Comparison of ENCODE assay signal across 10 cellular contexts in genomic region chr12:106300761-106301160, GRCh38. TPM values are rescaled to one million over a fixed set of nuclear protein-coding genes. Genes with fewer than 3 reads are reported as not detected.
DNase-seq lines count a peak whose midpoint lies in the region; ATAC-seq and TF ChIP-seq lines count a peak whose summit lies in the region.
"Had no signal": no experiment of that assay in that cellular context is flagged by ENCODE, and none has a peak within 500 bp of the region (broad histone marks: within the 10 kb centered on the region; RNA-seq: fewer than 3 reads in every experiment).

No MANE protein-coding gene starts in this region.

- ATAC-seq in right cardiac atrium: no peak

- peaks cover 34% of the 10 kb centered on the region for H3K4me1 Mint-ChIP-seq in T-helper 2 cell treated with Interferon-gamma antibody and Interleukin-4, amounts not matched to agents 5 μg/mL and 100 μg/mL, for 36 hours (ENCODE audit: low read depth)

- H3K27me3 ChIP-seq in right cardiac atrium (ENCODE audit: control insufficient read depth, insufficient read depth) (no peaks in the 10 kb centered on the region), spleen (replicated peaks in 1 of 7) (no peaks in the 10 kb centered on the region), testis (no peaks in the 10 kb centered on the region)

- H3K4me1 ChIP-seq in right cardiac atrium (ENCODE audit: control insufficient read depth, insufficient read depth, low read length): peaks cover 6% of the 10 kb centered on the region
- H3K4me1 ChIP-seq in spleen: peaks cover 7 to 44% (median 34%) of the 10 kb centered on the region in 6 donors
- peaks cover 23% of the 10 kb centered on the region for H3K4me1 ChIP-seq in testis

- intact Hi-C loops in right cardiac atrium (cut with DNase I): loop anchor here in 1 of 4 donors (5.0 kb wide), 1 partner anchor 53 kb away; the partner anchor contains the start of gene CKAP4
- intact Hi-C loops in spleen (cut with DNase I; ENCODE audit: low total_unique reads): loop anchor here (10.0 kb wide), 1 partner anchor 54 kb away; the partner anchor contains the start of gene POLR3B
- intact Hi-C loops in testis (cut with DNase I; ENCODE audit: low total_unique reads): no loop called here
- intact Hi-C loops in posterior vena cava (cut with DNase I): loop anchor here in 1 of 2 donors (10.0 kb wide), 1 partner anchor 56 kb away; the partner anchor contains the start of gene CKAP4

- no peaks in the 10 kb centered on the region for H3K36me3 Mint-ChIP-seq in T-helper 2 cell treated with Interferon-gamma antibody and Interleukin-4, amounts not matched to agents 5 μg/mL and 100 μg/mL, for 36 hours (ENCODE audit: low read depth)

- no peak for TF ChIP-seq CTCF in spleen (IDR thresholded peaks at IDR 0.05 in 8 of 11, conservative IDR thresholded peaks at IDR 0.05 in 3 of 11)
- TF ChIP-seq CTCF in testis (IDR thresholded peaks at IDR 0.05): no peak

- TF ChIP-seq POLR2A in spleen (IDR thresholded peaks at IDR 0.05) (no peak), testis (IDR thresholded peaks at IDR 0.05) (no peak)

- H3K27me3 Mint-ChIP-seq in T-helper 2 cell treated with Interferon-gamma antibody and Interleukin-4, amounts not matched to agents 5 μg/mL and 100 μg/mL, for 36 hours (ENCODE audit: low read depth): no peaks in the 10 kb centered on the region

- WGBS in right cardiac atrium: 32% methylated on average over 1 of the region's 1 CpG
- WGBS in spleen, 5 donors: 68 to 87% (median 79%) methylated on average over 1 of the region's 1 CpG
- 25 to 50% methylated on average over 1 of the region's 1 CpG for WGBS in testis, 2 donors

- H3K9me3 Mint-ChIP-seq in T-helper 2 cell treated with Interferon-gamma antibody and Interleukin-4, amounts not matched to agents 5 μg/mL and 100 μg/mL, for 36 hours: no peaks in the 10 kb centered on the region

- no peaks in the 10 kb centered on the region for H3K36me3 ChIP-seq in SK-N-MC (ENCODE audit: insufficient read depth, low read length)
- no peaks in the 10 kb centered on the region for H3K36me3 ChIP-seq in spleen
- no peaks in the 10 kb centered on the region for H3K36me3 ChIP-seq in testis (ENCODE audit: low read depth, missing control alignments)

- no peaks in the 10 kb centered on the region for H3K9me3 ChIP-seq in SK-N-MC (ENCODE audit: low read depth, low read length)
- H3K9me3 ChIP-seq in right cardiac atrium (ENCODE audit: control insufficient read depth, low read length): no peaks in the 10 kb centered on the region
- no peaks in the 10 kb centered on the region for H3K9me3 ChIP-seq in spleen
- no peaks in the 10 kb centered on the region for H3K9me3 ChIP-seq in testis

- H3K4me3 ChIP-seq in SK-N-MC: 0 out of 2 replicates have a peak overlapping the region, but pooled peaks have one; percentile 81
- H3K4me3 ChIP-seq in right cardiac atrium (ENCODE audit: low read length): no peak overlapping the region
- H3K4me3 ChIP-seq in spleen: no peak overlapping the region
- no peak overlapping the region for H3K4me3 ChIP-seq in testis

- H3K4me3 Mint-ChIP-seq in T-helper 2 cell treated with Interferon-gamma antibody and Interleukin-4, amounts not matched to agents 5 μg/mL and 100 μg/mL, for 36 hours: peak overlapping the region; percentile 91

- peak overlapping the region; percentile 21 for H3K27ac Mint-ChIP-seq in T-helper 2 cell treated with Interferon-gamma antibody and Interleukin-4, amounts not matched to agents 5 μg/mL and 100 μg/mL, for 36 hours

- H3K27ac ChIP-seq in SK-N-MC: peak overlapping the region; percentile 63; the same call in 1 of the 2 replicates
- H3K27ac ChIP-seq in right cardiac atrium (ENCODE audit: low read length): peak overlapping the region; percentile 38
- H3K27ac ChIP-seq in spleen: peak overlapping the region in 5 of 8 donors; percentile 95 to 99 (median 97)
- peak overlapping the region in 1 of 2 donors; percentile 94 for H3K27ac ChIP-seq in testis

- DNase-seq in T-helper 2 cell treated with Interferon-gamma antibody and Interleukin-4, amounts not matched to agents 5 μg/mL and 100 μg/mL, for 36 hours (ENCODE audit: low spot score): no peak
- DNase-seq in T-helper 2 cell (no peak), SK-N-MC (ENCODE audit: low read depth, low spot score) (no peak), right cardiac atrium (no peak), spleen (no peak), testis (no peak), posterior vena cava (ENCODE audit: low spot score) (no peak), NCI-H2227 (lab: John Stamatoyannopoulos, UW; ENCODE audit: unreplicated experiment) (no peak)
- DNase-seq: activated effector memory CD4-positive, alpha-beta T cell treated with anti-CD3 and anti-CD28 coated beads, Interleukin-2, amount 50 U/mL, for 16 hours; NCI-H1436 treated with DMSO at 0.1 percent for 48 hours had no signal

- H3K9ac ChIP-seq in SK-N-MC (ENCODE audit: insufficient read length): no peak overlapping the region

RNA-seq across cellular contexts. Expression of gene TCP11L2, which starts 1.8 kb away (rescaled TPM):
- total RNA-seq in right cardiac atrium (10 to 100 TPM; 54.0 to 64.5 (median 61.9) TPM), spleen (10 to 100 TPM; 39.3 to 88.3 (median 52.1) TPM), testis (10 to 100 TPM; 31.0 to 33.9 TPM), posterior vena cava (10 to 100 TPM; 18.5 to 28.3 TPM)
- polyA plus RNA-seq in right cardiac atrium (14.2 TPM), spleen (1 to 10 TPM; 1.2 to 4.7 (median 2.6) TPM), testis (ENCODE audit: insufficient read depth, low read depth, low replicate concordance) (15.8 TPM)

RNA-seq across cellular contexts. Expression of gene CKAP4, which starts 52.9 kb away (rescaled TPM):
- 10 to 100 TPM; 35.6 to 53.7 (median 41.3) TPM for total RNA-seq in right cardiac atrium
- 24.8 TPM for polyA plus RNA-seq in right cardiac atrium
- total RNA-seq in spleen: 10 to 100 TPM; 21.6 to 63.0 (median 39.7) TPM
- 1 to 10 TPM; 4.5 to 8.9 (median 5.3) TPM for polyA plus RNA-seq in spleen
- 10 to 100 TPM; 26.8 to 31.3 TPM for total RNA-seq in testis
- 31.2 TPM for polyA plus RNA-seq in testis (ENCODE audit: insufficient read depth, low read depth, low replicate concordance)
- total RNA-seq in posterior vena cava: 10 to 100 TPM; 59.9 to 71.8 TPM

RNA-seq across cellular contexts. Expression of gene POLR3B, which starts 56.8 kb away (rescaled TPM):
- total RNA-seq in right cardiac atrium (1 to 10 TPM; 7.1 to 8.6 (median 7.9) TPM), spleen (1 to 10 TPM; 5.2 to 10.0 (median 7.1) TPM), testis (10 to 100 TPM; 13.0 to 15.3 TPM), posterior vena cava (10 to 100 TPM in 1 of 2 donors, 1 to 10 TPM in 1; 7.7 to 10.5 TPM)
- polyA plus RNA-seq in right cardiac atrium (3.4 TPM), spleen (1 to 10 TPM; 1.9 to 2.3 (median 2.0) TPM), testis (ENCODE audit: insufficient read depth, low read depth, low replicate concordance) (9.1 TPM)
